In genomic region chr3:100708644-100708988, GRCh38 we compare ENCODE assay signal across 8 cellular contexts. TPM values are rescaled to one million over a fixed set of nuclear protein-coding genes. Genes with fewer than 3 reads are reported as not detected.
DNase-seq lines count a peak whose midpoint lies in the region; ATAC-seq and TF ChIP-seq lines count a peak whose summit lies in the region.

No MANE protein-coding gene starts in this region.

- peaks cover 7% of the 10 kb centered on the region for H3K9me3 Mint-ChIP-seq in neural crest cell

- in situ Hi-C loops in G401 (cut with HindIII; ENCODE audit: low sequenced_read_pairs): no loop called here

- peaks cover 12 to 27% (median 25%) of the 10 kb centered on the region in 11 experiments; a peak in 21 of 22 replicates for H3K36me3 ChIP-seq in BLaER1 treated with 17β-estradiol and CSF1 and Interleukin-3, amounts not matched to agents 10 nM and 100 nM
- no peaks in the 10 kb centered on the region; the same call in 1 of the 2 replicates for H3K36me3 ChIP-seq in MM.1S (replicated peaks; ENCODE audit: insufficient read depth, low read length)
- H3K36me3 ChIP-seq in duodenal mucosa (ENCODE audit: control insufficient read depth in 1 of 2, insufficient read depth in 2 of 2, low read length in 2 of 2): peaks cover 0 to 7% of the 10 kb centered on the region in 2 donors

- H3K4me3 Mint-ChIP-seq in neural crest cell: peak overlapping the region; percentile 92

- ATAC-seq in GM18519 (IDR thresholded peaks at IDR 0.05; ENCODE audit: low FRiP score, unreplicated experiment) (no peak), GM21367 (IDR thresholded peaks at IDR 0.05; ENCODE audit: unreplicated experiment) (no peak), HG03135 (IDR thresholded peaks at IDR 0.05; ENCODE audit: unreplicated experiment) (no peak)

- peaks cover 16% of the 10 kb centered on the region for H3F3A ChIP-seq in MM.1S (ENCODE audit: insufficient read depth, low read length)

- H3K9me3 ChIP-seq in BLaER1 treated with 17β-estradiol and CSF1 and Interleukin-3, amounts not matched to agents 10 nM and 100 nM (replicated peaks in 1 of 11): peaks cover 0 to 8% (median 0%) of the 10 kb centered on the region in 11 experiments; a peak in 2 of 22 replicates
- no peaks in the 10 kb centered on the region for H3K9me3 ChIP-seq in MM.1S (replicated peaks; ENCODE audit: insufficient read depth, low read length)
- no peaks in the 10 kb centered on the region for H3K9me3 ChIP-seq in duodenal mucosa (ENCODE audit: control insufficient read depth in 1 of 2, low read length in 2 of 2)

- H3K9ac ChIP-seq in BLaER1 treated with 17β-estradiol and CSF1 and Interleukin-3, amounts not matched to agents 10 nM and 100 nM: peak overlapping the region; percentile 93 to 98 (median 97); a peak in 21 of 22 replicates
- peak overlapping the region; percentile 89; the same call in 1 of the 2 replicates for H3K9ac ChIP-seq in MM.1S (ENCODE audit: low read length)
- peak overlapping the region; percentile 49 to 65 for H3K9ac ChIP-seq in duodenal mucosa (ENCODE audit: low read depth in 1 of 2, low read length in 2 of 2)

- no peak for DNase-seq in MM.1S
- DNase-seq in neural crest cell (ENCODE audit: low read depth, low spot score): no peak
- no peak for DNase-seq in G401 (ENCODE audit: low spot score)

- peak overlapping the region; percentile 54 to 91 (median 73) for H3K4me2 ChIP-seq in BLaER1 treated with 17β-estradiol and CSF1 and Interleukin-3, amounts not matched to agents 10 nM and 100 nM
- peak overlapping the region; percentile 76 for H3K4me2 ChIP-seq in MM.1S (ENCODE audit: low read depth, low read length)

- H3K27ac ChIP-seq in BLaER1 treated with 17β-estradiol and CSF1 and Interleukin-3, amounts not matched to agents 10 nM and 100 nM: peak overlapping the region; percentile 93 to 98 (median 96)
- H3K27ac ChIP-seq in MM.1S (ENCODE audit: low read length) (peak overlapping the region; percentile 91; the same call in 1 of the 2 replicates), duodenal mucosa (ENCODE audit: low read depth, low read length) (peak overlapping the region; percentile 95)

- peaks cover 38% of the 10 kb centered on the region for H3K79me2 ChIP-seq in MM.1S (ENCODE audit: low read length)

- H3K36me3 Mint-ChIP-seq in neural crest cell (ENCODE audit: low read depth): peaks cover 12% of the 10 kb centered on the region

- peak overlapping the region; percentile 76 to 94 (median 90) for H3K4me3 ChIP-seq in BLaER1 treated with 17β-estradiol and CSF1 and Interleukin-3, amounts not matched to agents 10 nM and 100 nM
- H3K4me3 ChIP-seq in MM.1S (ENCODE audit: low read length) (peak overlapping the region; percentile 84), duodenal mucosa (ENCODE audit: low read depth in 1 of 2, low read length in 2 of 2) (peak overlapping the region; percentile 76 to 86)

- peak overlapping the region; percentile 95 for H3K27ac Mint-ChIP-seq in neural crest cell (ENCODE audit: unreplicated experiment)

- peaks cover 9 to 31% (median 21%) of the 10 kb centered on the region in 10 experiments for H3K4me1 ChIP-seq in BLaER1 treated with 17β-estradiol and CSF1 and Interleukin-3, amounts not matched to agents 10 nM and 100 nM
- H3K4me1 ChIP-seq in MM.1S (ENCODE audit: low read length) (peaks cover 11% of the 10 kb centered on the region), duodenal mucosa (ENCODE audit: control insufficient read depth in 1 of 2, insufficient read depth in 2 of 2, low read length in 2 of 2) (peaks cover 30 to 31% of the 10 kb centered on the region in 2 donors)

- no peak for TF ChIP-seq CTCF in MM.1S (IDR thresholded peaks at IDR 0.05; ENCODE audit: low read length)
- no peak for TF ChIP-seq CTCF in neural crest cell (conservative IDR thresholded peaks at IDR 0.05)

- H3K27me3 Mint-ChIP-seq in neural crest cell (ENCODE audit: low read depth): peaks cover 52% of the 10 kb centered on the region

- peaks cover 21 to 37% (median 35%) of the 10 kb centered on the region in 11 experiments; a peak in 21 of 22 replicates for H4K20me1 ChIP-seq in BLaER1 treated with 17β-estradiol and CSF1 and Interleukin-3, amounts not matched to agents 10 nM and 100 nM
- peaks cover 20% of the 10 kb centered on the region; the same call in 1 of the 2 replicates for H4K20me1 ChIP-seq in MM.1S (ENCODE audit: insufficient read depth, low read length)

- no peaks in the 10 kb centered on the region for H3K9me2 ChIP-seq in MM.1S (replicated peaks; ENCODE audit: insufficient read depth, low read length)

- H3K4me1 Mint-ChIP-seq in neural crest cell: peaks cover 26% of the 10 kb centered on the region

- H2AFZ ChIP-seq in MM.1S (ENCODE audit: low read length): peak overlapping the region; percentile 82

- H3K27me3 ChIP-seq in BLaER1 treated with 17β-estradiol and CSF1 and Interleukin-3, amounts not matched to agents 10 nM and 100 nM: no peaks in the 10 kb centered on the region
- H3K27me3 ChIP-seq in MM.1S (replicated peaks; ENCODE audit: insufficient read depth, low read length): no peaks in the 10 kb centered on the region
- no peaks in the 10 kb centered on the region for H3K27me3 ChIP-seq in duodenal mucosa (ENCODE audit: control insufficient read depth in 1 of 2, insufficient read depth in 2 of 2, low read length in 2 of 2)

RNA-seq across cellular contexts. Expression of gene TFG, which starts 0.7 kb away (rescaled TPM):
- 91.2 and 91.3 TPM in 2 replicates for total RNA-seq in neural crest cell
- 52.1 and 71.2 TPM in 2 replicates for total RNA-seq in G401 (2014; rRNA removed; shearing (Covaris generic))
